ENCODE assay signal across 38 cellular contexts in genomic region chr9:101065930-101066329, GRCh38. TPM values are rescaled to one million over a fixed set of nuclear protein-coding genes. Genes with fewer than 3 reads are reported as not detected.
"Had no signal": no experiment of that assay in that cellular context is flagged by ENCODE, and none has a peak within 500 bp of the region (broad histone marks: within the 10 kb centered on the region; RNA-seq: fewer than 3 reads in every experiment).

No MANE protein-coding gene starts in this region.

- H3K27ac ChIP-seq: adrenal gland, ascending aorta, body of pancreas, brain microvascular endothelial cell, breast epithelium, cardiac muscle cell had no signal

- H3K27me3 ChIP-seq: adrenal gland, ascending aorta, body of pancreas, brain microvascular endothelial cell, breast epithelium, cardiac muscle cell had no signal

- FAIRE-seq: astrocyte, bronchial epithelial cell had no signal

- DNase-seq: activated effector memory CD4-positive, alpha-beta T cell treated with anti-CD3 and anti-CD28 coated beads, Interleukin-2, amount 50 U/mL, for 16 hours; activated effector memory CD4-positive, alpha-beta T cell treated with Interleukin-2 at 50 U/mL for 16 hours; activated gamma-delta T cell; activated gamma-delta T cell treated with Interleukin-2 at 50 U/mL for 16 hours; activated naive CD4-positive, alpha-beta T cell; activated naive CD4-positive, alpha-beta T cell treated with anti-CD3 and anti-CD28 coated beads for 36 hours; activated naive CD4-positive, alpha-beta T cell treated with anti-CD3 and anti-CD28 coated beads, Interleukin-2, amount 10 ng/mL, durations not matched to agents 7 days and 5 days; activated naive CD4-positive, alpha-beta T cell treated with anti-CD3 and anti-CD28 coated beads, Interleukin-2, amount 50 U/mL, for 16 hours; activated naive CD4-positive, alpha-beta T cell treated with Interleukin-2 at 50 U/mL for 16 hours; activated naive CD8-positive, alpha-beta T cell treated with anti-CD3 and anti-CD28 coated beads for 36 hours; activated naive CD8-positive, alpha-beta T cell treated with anti-CD3 and anti-CD28 coated beads, Interleukin-2, amount 10 ng/mL, durations not matched to agents 7 days and 5 days; activated naive CD8-positive, alpha-beta T cell treated with anti-CD3 and anti-CD28 coated beads, Interleukin-2, amount 50 U/mL, for 24 hours; activated T-cell treated with anti-CD3 and anti-CD28 coated beads, Interleukin-2, amount 50 U/mL, for 1 hour; activated T-cell treated with anti-CD3 and anti-CD28 coated beads, Interleukin-2, amount 50 U/mL, for 24 hours; activated T-cell treated with anti-CD3 and anti-CD28 coated beads, Interleukin-2, amount 50 U/mL, for 4 hours; activated T-cell treated with anti-CD3 and anti-CD28 coated beads, Interleukin-2, amount 50 U/mL, for 48 hours; activated T-cell treated with anti-CD3 and anti-CD28 coated beads, Interleukin-2, amount 50 U/mL, for 72 hours; adrenal gland; amniotic stem cell; amygdala; anterior cingulate cortex; aorta; body of pancreas; brain microvascular endothelial cell; caudate nucleus; central memory CD4-positive, alpha-beta T cell; cerebellar nuclear complex had no signal

- H3K9me3 ChIP-seq: adrenal gland, ascending aorta, body of pancreas, breast epithelium had no signal

- H3K4me1 ChIP-seq: adrenal gland, ascending aorta, body of pancreas, breast epithelium had no signal

- H3K36me3 ChIP-seq: adrenal gland, ascending aorta, brain microvascular endothelial cell, breast epithelium, cardiac muscle cell had no signal

- ATAC-seq: activated naive CD4-positive, alpha-beta T cell treated with anti-CD3 and anti-CD28 coated beads, Interleukin-2, amount 50 U/mL, for 72 hours; activated naive CD8-positive, alpha-beta T cell treated with anti-CD3 and anti-CD28 coated beads, Interleukin-2, amount 50 U/mL, for 24 hours; activated T-cell treated with anti-CD3 and anti-CD28 coated beads, Interleukin-2, amount 50 U/mL, for 4 hours; activated T-cell treated with anti-CD3 and anti-CD28 coated beads, Interleukin-2, amount 50 U/mL, for 72 hours; activated T-helper 17 cell treated with anti-CD3 and anti-CD28 coated beads, Interleukin-2, amount 50 U/mL, for 72 hours; body of pancreas had no signal

- H3K4me3 ChIP-seq: adrenal gland, ascending aorta, body of pancreas, breast epithelium, cardiac muscle cell had no signal

RNA-seq across cellular contexts. Expression of gene PLPPR1, which starts 37.4 kb away (rescaled TPM):
- total RNA-seq: activated naive CD4-positive, alpha-beta T cell treated with anti-CD3 and anti-CD28 coated beads for 36 hours; activated naive CD4-positive, alpha-beta T cell treated with anti-CD3 and anti-CD28 coated beads, Interleukin-2, amount 50 U/mL, for 72 hours; activated naive CD8-positive, alpha-beta T cell treated with anti-CD3 and anti-CD28 coated beads for 36 hours; activated naive CD8-positive, alpha-beta T cell treated with anti-CD3 and anti-CD28 coated beads, Interleukin-2, amount 10 ng/mL, durations not matched to agents 7 days and 5 days; activated T-cell treated with anti-CD3 and anti-CD28 coated beads, Interleukin-2, amount 50 U/mL, for 4 hours; activated T-cell treated with anti-CD3 and anti-CD28 coated beads, Interleukin-2, amount 50 U/mL, for 72 hours; activated T-helper 1 cell treated with anti-CD3 and anti-CD28 coated beads, Interleukin-12 subunit alpha, Interleukin-12 subunit beta, Interleukin-2, Interleukin-4 antibody, amounts not matched to agents 30 ng/mL and 10 ng/mL and 1 ng/mL, durations not matched to agents 14 hours and 24 hours and 36 hours; activated T-helper 17 cell treated with anti-CD3 and anti-CD28 coated beads, Interleukin-2, amount 50 U/mL, for 72 hours; activated T-helper 2 cell treated with anti-CD3 and anti-CD28 coated beads, Interferon-gamma antibody, Interleukin-2, Interleukin-4, amounts not matched to agents 10 μg/mL and 5 μg/mL and 100 μg/mL, durations not matched to agents 14 hours and 24 hours and 36 hours; aorta; ascending aorta; astrocyte; bronchial epithelial cell; cardiac septum; chondrocyte had no signal
- polyA plus RNA-seq: aorta had no signal
